Comparison of ENCODE assay signal across 12 cellular contexts in the genomic region with DNA sequence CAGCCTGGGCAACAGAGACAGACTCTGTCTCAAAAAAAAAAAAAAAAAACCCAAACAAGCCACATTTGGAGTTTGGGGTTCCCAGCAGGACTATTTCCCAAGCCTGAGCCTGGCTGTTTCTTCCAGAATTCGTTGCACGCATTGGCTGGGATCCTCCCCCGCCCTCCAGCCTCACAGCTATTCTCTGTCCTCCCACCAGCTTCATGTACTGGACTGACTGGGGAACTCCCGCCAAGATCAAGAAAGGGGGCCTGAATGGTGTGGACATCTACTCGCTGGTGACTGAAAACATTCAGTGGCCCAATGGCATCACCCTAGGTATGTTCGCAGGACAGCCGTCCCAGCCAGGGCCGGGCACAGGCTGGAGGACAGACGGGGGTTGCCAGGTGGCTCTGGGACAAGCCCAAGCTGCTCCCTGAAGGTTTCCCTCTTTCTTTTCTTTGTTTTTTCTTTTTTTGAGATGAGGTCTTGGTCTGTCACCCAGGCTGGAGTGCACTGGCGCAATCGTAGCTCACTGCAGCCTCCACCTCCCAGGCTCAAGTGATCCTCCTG.
"Had no signal": no experiment of that assay in that cellular context is flagged by ENCODE, and none has a peak within 500 bp of the region (broad histone marks: within the 10 kb centered on the region; RNA-seq: fewer than 3 reads in every experiment).

No MANE protein-coding gene starts in this region.

- H3K4me3 ChIP-seq: prostate gland, SJSA1, smooth muscle cell, stomach, testis had no signal

- H3K4me2 ChIP-seq: smooth muscle cell had no signal

- ATAC-seq: effector memory CD8-positive, alpha-beta T cell; right cardiac atrium had no signal

- H3K9me3 ChIP-seq: prostate gland, SJSA1, stomach, testis had no signal

- H3K4me1 ChIP-seq: prostate gland, SJSA1, stomach, testis had no signal

- H3K27me3 Mint-ChIP-seq: effector memory CD8-positive, alpha-beta T cell had no signal

- DNase-seq: activated CD4-positive, alpha-beta T cell treated with anti-CD3 and anti-CD28 coated beads, Interleukin-2, amount 50 U/mL, for 48 hours; activated CD4-positive, CD25-positive, alpha-beta regulatory T cell treated with anti-CD3 and anti-CD28 coated beads, Interleukin-2, amount 50 U/mL, for 72 hours; activated effector memory CD4-positive, alpha-beta T cell treated with Interleukin-2 at 50 U/mL for 16 hours; dermis blood vessel endothelial cell; effector memory CD8-positive, alpha-beta T cell; stomach; T-helper 9 cell; testis had no signal

- H3K9me3 Mint-ChIP-seq: effector memory CD8-positive, alpha-beta T cell had no signal

- H3K27me3 ChIP-seq: SJSA1, stomach, testis had no signal

- H3K4me3 Mint-ChIP-seq: effector memory CD8-positive, alpha-beta T cell had no signal

- H3K27ac ChIP-seq: prostate gland, SJSA1, testis had no signal
